ENCODE assay signal across 2 cellular contexts in the genomic region with DNA sequence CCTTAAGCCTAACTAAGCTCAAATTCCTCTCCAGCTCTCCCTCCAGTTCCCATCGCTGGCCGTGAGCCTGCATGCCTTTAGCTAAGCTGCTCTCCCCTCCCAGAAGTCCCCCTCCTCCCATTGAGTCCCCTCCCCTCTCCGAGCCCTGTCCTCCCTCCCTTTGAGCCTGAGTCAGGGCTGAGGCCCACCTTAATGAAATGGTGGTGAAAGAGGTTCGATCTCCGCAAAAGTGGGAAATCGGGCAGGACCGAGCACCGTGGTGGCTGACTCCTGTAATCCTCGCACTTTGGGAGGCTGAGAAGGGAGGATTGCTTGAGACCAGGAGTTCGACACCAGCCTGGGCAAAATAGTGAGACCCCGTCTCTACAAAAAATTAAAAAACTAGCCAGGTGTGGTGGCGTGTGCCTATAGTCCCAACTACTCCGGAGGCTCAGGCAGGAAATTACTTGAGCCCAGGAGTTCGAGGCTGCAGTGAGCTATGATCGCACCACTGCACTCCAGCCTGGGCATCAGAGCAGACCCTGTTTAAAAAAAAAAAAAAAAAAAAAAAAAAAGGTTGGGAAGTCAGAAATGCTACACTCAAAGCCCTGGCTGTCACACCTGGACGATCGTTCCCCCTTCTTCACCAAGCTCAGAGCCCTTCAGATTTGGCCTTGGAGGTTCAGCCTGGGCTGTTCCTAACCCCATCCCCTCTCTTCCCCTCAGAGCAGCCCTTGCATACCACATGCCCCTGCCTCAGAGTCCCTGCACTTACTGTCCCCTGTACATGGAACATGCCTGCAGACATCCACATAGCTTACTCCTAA.
TF ChIP-seq lines count a peak whose summit lies in the region.

No MANE protein-coding gene starts in this region.

TF ChIP-seq in SK-N-SH, 30 proteins besides CTCF, POLR2A, EP300 and RAD21 (continued from another document):
- TF ChIP-seq TAF1 (IDR thresholded peaks at IDR 0.05; ENCODE audit: borderline replicate concordance, low read depth, low read length) (no peak), NRF1 (IDR thresholded peaks at IDR 0.05; ENCODE audit: low read depth, low read length) (no peak), RFX5 (IDR thresholded peaks at IDR 0.05; ENCODE audit: low read length) (no peak), TEAD4 (IDR thresholded peaks at IDR 0.05; ENCODE audit: borderline replicate concordance, insufficient read depth) (no peak), RXRA (IDR thresholded peaks at IDR 0.05; ENCODE audit: borderline replicate concordance, low read depth) (no peak), MXI1 (IDR thresholded peaks at IDR 0.05; ENCODE audit: low read depth, low read length) (no peak), RCOR1 (IDR thresholded peaks at IDR 0.05; ENCODE audit: low read length) (no peak), NFIC (IDR thresholded peaks at IDR 0.05; ENCODE audit: borderline replicate concordance) (no peak)
- TF ChIP-seq, protein P1, sequence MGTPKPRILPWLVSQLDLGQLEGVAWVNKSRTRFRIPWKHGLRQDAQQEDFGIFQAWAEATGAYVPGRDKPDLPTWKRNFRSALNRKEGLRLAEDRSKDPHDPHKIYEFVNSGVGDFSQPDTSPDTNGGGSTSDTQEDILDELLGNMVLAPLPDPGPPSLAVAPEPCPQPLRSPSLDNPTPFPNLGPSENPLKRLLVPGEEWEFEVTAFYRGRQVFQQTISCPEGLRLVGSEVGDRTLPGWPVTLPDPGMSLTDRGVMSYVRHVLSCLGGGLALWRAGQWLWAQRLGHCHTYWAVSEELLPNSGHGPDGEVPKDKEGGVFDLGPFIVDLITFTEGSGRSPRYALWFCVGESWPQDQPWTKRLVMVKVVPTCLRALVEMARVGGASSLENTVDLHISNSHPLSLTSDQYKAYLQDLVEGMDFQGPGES (IDR thresholded peaks at IDR 0.05; ENCODE audit: low read depth, low read length): no peak
- TF ChIP-seq, protein P2, sequence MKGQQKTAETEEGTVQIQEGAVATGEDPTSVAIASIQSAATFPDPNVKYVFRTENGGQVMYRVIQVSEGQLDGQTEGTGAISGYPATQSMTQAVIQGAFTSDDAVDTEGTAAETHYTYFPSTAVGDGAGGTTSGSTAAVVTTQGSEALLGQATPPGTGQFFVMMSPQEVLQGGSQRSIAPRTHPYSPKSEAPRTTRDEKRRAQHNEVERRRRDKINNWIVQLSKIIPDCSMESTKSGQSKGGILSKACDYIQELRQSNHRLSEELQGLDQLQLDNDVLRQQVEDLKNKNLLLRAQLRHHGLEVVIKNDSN (IDR thresholded peaks at IDR 0.05; ENCODE audit: borderline replicate concordance, low read depth): no peak

TF ChIP-seq in SK-N-SH treated with all-trans-retinoic acid at 6 μM for 48 hours, 23 proteins besides CTCF, POLR2A, EP300 and RAD21 (continued from another document):
- TF ChIP-seq, protein P3, sequence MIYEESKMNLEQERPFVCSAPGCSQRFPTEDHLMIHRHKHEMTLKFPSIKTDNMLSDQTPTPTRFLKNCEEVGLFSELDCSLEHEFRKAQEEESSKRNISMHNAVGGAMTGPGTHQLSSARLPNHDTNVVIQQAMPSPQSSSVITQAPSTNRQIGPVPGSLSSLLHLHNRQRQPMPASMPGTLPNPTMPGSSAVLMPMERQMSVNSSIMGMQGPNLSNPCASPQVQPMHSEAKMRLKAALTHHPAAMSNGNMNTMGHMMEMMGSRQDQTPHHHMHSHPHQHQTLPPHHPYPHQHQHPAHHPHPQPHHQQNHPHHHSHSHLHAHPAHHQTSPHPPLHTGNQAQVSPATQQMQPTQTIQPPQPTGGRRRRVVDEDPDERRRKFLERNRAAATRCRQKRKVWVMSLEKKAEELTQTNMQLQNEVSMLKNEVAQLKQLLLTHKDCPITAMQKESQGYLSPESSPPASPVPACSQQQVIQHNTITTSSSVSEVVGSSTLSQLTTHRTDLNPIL (CRISPR knock-in tag; IDR thresholded peaks at IDR 0.05; ENCODE audit: low read depth): no peak
- no peak for TF ChIP-seq ZFP3 (CRISPR knock-in tag; IDR thresholded peaks at IDR 0.05)
- no peak for TF ChIP-seq ISL1 (CRISPR knock-in tag; IDR thresholded peaks at IDR 0.05)
- TF ChIP-seq, protein P4, sequence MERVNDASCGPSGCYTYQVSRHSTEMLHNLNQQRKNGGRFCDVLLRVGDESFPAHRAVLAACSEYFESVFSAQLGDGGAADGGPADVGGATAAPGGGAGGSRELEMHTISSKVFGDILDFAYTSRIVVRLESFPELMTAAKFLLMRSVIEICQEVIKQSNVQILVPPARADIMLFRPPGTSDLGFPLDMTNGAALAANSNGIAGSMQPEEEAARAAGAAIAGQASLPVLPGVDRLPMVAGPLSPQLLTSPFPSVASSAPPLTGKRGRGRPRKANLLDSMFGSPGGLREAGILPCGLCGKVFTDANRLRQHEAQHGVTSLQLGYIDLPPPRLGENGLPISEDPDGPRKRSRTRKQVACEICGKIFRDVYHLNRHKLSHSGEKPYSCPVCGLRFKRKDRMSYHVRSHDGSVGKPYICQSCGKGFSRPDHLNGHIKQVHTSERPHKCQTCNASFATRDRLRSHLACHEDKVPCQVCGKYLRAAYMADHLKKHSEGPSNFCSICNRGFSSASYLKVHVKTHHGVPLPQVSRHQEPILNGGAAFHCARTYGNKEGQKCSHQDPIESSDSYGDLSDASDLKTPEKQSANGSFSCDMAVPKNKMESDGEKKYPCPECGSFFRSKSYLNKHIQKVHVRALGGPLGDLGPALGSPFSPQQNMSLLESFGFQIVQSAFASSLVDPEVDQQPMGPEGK (CRISPR knock-in tag; IDR thresholded peaks at IDR 0.05; ENCODE audit: borderline replicate concordance): no peak
- TF ChIP-seq OSR1 (CRISPR knock-in tag; IDR thresholded peaks at IDR 0.05): no peak
- no peak for TF ChIP-seq PPARA (CRISPR knock-in tag; IDR thresholded peaks at IDR 0.05; ENCODE audit: borderline replicate concordance)
- no peak for TF ChIP-seq ZNF70 (CRISPR knock-in tag; IDR thresholded peaks at IDR 0.05)
- no peak for TF ChIP-seq RARB (CRISPR knock-in tag; IDR thresholded peaks at IDR 0.05)
- no peak for TF ChIP-seq CSDC2 (CRISPR knock-in tag; IDR thresholded peaks at IDR 0.05)
- TF ChIP-seq ZC3H10 (CRISPR knock-in tag; IDR thresholded peaks at IDR 0.05): no peak
- TF ChIP-seq GLIS3 (CRISPR knock-in tag; IDR thresholded peaks at IDR 0.05): no peak
- TF ChIP-seq, protein P5, sequence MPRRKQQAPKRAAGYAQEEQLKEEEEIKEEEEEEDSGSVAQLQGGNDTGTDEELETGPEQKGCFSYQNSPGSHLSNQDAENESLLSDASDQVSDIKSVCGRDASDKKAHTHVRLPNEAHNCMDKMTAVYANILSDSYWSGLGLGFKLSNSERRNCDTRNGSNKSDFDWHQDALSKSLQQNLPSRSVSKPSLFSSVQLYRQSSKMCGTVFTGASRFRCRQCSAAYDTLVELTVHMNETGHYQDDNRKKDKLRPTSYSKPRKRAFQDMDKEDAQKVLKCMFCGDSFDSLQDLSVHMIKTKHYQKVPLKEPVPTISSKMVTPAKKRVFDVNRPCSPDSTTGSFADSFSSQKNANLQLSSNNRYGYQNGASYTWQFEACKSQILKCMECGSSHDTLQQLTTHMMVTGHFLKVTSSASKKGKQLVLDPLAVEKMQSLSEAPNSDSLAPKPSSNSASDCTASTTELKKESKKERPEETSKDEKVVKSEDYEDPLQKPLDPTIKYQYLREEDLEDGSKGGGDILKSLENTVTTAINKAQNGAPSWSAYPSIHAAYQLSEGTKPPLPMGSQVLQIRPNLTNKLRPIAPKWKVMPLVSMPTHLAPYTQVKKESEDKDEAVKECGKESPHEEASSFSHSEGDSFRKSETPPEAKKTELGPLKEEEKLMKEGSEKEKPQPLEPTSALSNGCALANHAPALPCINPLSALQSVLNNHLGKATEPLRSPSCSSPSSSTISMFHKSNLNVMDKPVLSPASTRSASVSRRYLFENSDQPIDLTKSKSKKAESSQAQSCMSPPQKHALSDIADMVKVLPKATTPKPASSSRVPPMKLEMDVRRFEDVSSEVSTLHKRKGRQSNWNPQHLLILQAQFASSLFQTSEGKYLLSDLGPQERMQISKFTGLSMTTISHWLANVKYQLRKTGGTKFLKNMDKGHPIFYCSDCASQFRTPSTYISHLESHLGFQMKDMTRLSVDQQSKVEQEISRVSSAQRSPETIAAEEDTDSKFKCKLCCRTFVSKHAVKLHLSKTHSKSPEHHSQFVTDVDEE (CRISPR knock-in tag; IDR thresholded peaks at IDR 0.05): no peak
- TF ChIP-seq BACH2 (CRISPR knock-in tag; IDR thresholded peaks at IDR 0.05; ENCODE audit: borderline replicate concordance): no peak
- no peak for TF ChIP-seq TOX (CRISPR knock-in tag; IDR thresholded peaks at IDR 0.05; ENCODE audit: borderline replicate concordance)
- TF ChIP-seq ZNF565 (CRISPR knock-in tag; conservative IDR thresholded peaks at IDR 0.05; ENCODE audit: low read depth): no peak
- TF ChIP-seq, protein P6, sequence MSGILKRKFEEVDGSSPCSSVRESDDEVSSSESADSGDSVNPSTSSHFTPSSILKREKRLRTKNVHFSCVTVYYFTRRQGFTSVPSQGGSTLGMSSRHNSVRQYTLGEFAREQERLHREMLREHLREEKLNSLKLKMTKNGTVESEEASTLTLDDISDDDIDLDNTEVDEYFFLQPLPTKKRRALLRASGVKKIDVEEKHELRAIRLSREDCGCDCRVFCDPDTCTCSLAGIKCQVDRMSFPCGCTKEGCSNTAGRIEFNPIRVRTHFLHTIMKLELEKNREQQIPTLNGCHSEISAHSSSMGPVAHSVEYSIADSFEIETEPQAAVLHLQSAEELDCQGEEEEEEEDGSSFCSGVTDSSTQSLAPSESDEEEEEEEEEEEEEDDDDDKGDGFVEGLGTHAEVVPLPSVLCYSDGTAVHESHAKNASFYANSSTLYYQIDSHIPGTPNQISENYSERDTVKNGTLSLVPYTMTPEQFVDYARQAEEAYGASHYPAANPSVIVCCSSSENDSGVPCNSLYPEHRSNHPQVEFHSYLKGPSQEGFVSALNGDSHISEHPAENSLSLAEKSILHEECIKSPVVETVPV (CRISPR knock-in tag; IDR thresholded peaks at IDR 0.05): no peak
